In the genomic region with DNA sequence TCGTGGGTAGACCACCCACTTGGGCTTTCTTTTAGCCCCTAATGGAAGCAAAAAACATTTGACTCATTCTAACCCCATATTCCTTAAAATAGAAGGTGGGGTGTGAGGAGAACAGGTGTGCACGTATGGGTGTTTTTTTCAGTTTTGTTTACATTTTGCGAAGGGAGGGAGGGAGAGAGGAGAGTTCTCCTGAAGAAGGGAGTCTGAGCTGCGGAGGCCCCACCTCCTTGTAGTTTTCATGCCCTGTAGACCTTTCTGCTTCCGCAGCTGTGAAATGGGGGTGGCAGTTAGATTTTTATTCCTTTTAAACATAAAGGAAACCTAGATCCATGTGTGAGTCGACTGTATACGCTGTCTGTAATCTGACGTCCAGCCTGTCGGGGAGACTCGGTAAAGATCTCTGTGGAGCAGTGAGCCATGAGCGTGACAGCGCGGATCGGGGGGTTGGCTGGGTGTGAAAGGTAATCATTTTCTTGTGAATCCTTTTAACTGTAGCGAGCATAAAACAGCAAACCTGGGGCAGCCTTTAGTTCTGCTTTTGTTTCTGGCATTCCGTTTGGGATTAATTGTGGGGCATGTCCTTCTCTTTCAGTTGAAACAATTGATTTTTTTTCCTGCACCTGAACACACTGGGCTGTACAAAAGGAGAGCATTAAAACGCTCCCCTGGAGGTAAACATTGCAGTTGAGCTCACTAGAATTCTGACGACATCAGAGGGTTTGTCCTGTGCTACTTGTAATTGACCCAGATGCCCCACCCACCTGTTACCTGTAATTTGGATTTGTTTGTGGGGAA, we compare ENCODE assay signal across 8 cellular contexts. TPM values are rescaled to one million over a fixed set of nuclear protein-coding genes. Genes with fewer than 3 reads are reported as not detected.
DNase-seq lines count a peak whose midpoint lies in the region; ATAC-seq and TF ChIP-seq lines count a peak whose summit lies in the region.

No MANE protein-coding gene starts in this region.

- H3K4me3 ChIP-seq in NB4 (ENCODE audit: low read depth, low read length) (peak overlapping the region; percentile 94), mesenchymal stem cell (ENCODE audit: insufficient read depth in 1 of 2, low read depth in 1 of 2, low read length in 2 of 2) (peak overlapping the region in 1 of 2 experiments; percentile 92)

- H3K27me3 Mint-ChIP-seq in brain: peaks cover 14% of the 10 kb centered on the region

- 58% methylated on average over 18 of the region's 18 CpGs for WGBS in mesenchymal stem cell

- peak overlapping the region; percentile 95 for H3K9ac ChIP-seq in mesenchymal stem cell (ENCODE audit: low read length)

- peak; percentile 66 for DNase-seq in DMS53 (lab: John Stamatoyannopoulos, UW)
- no peak for DNase-seq in NB4 (ENCODE audit: low read depth)
- DNase-seq in mesenchymal stem cell: peak; percentile 21
- DNase-seq in Ammon's horn (ENCODE audit: low spot score): no peak
- DNase-seq in NCI-H446 (lab: John Stamatoyannopoulos, UW): no peak

- TF ChIP-seq CTCF in NB4 (IDR thresholded peaks at IDR 0.05; ENCODE audit: low read depth, low read length) (no peak), brain (conservative IDR thresholded peaks at IDR 0.05) (no peak)

- peaks cover 48% of the 10 kb centered on the region for H3K4me1 Mint-ChIP-seq in brain

- H2BK12ac ChIP-seq in mesenchymal stem cell (ENCODE audit: low read length in 2 of 2): no peak overlapping the region

- H3K9me3 Mint-ChIP-seq in brain: no peaks in the 10 kb centered on the region

- no peak overlapping the region for H3K23ac ChIP-seq in mesenchymal stem cell (ENCODE audit: low read length in 2 of 2)

- no peak overlapping the region for H3K18ac ChIP-seq in mesenchymal stem cell (ENCODE audit: low read depth in 1 of 2, low read length in 2 of 2)

- no peak overlapping the region for H3K14ac ChIP-seq in mesenchymal stem cell (ENCODE audit: low read length in 2 of 2)

- H3K4me1 ChIP-seq in mesenchymal stem cell (ENCODE audit: control insufficient read depth, insufficient read depth, low read depth, low read length): peaks cover 17% of the 10 kb centered on the region

- ATAC-seq in GM21390 (IDR thresholded peaks at IDR 0.05; ENCODE audit: unreplicated experiment) (no peak), GM18520 (IDR thresholded peaks at IDR 0.05; ENCODE audit: unreplicated experiment) (no peak)

- H3K79me1 ChIP-seq in mesenchymal stem cell (replicated peaks; ENCODE audit: low read length, poor library complexity, severe bottlenecking): peaks cover 1% of the 10 kb centered on the region

- H3K27me3 ChIP-seq in mesenchymal stem cell (ENCODE audit: control insufficient read depth in 1 of 2, insufficient read depth in 1 of 2, low read length in 2 of 2): no peaks in the 10 kb centered on the region

- peak overlapping the region; percentile 56 to 91 (median 86) for H3K27ac Mint-ChIP-seq in brain

- H2BK120ac ChIP-seq in mesenchymal stem cell (ENCODE audit: low read depth, low read length): no peak overlapping the region

- no peak overlapping the region for H2BK15ac ChIP-seq in mesenchymal stem cell (ENCODE audit: low read depth, poor library complexity, severe bottlenecking)

- no peak overlapping the region for H2BK5ac ChIP-seq in mesenchymal stem cell (ENCODE audit: low read depth, low read length, poor library complexity, severe bottlenecking)

- H3K4ac ChIP-seq in mesenchymal stem cell (ENCODE audit: low read depth in 1 of 2, low read length in 2 of 2): no peak overlapping the region

- H3K27ac ChIP-seq in mesenchymal stem cell (ENCODE audit: low read length, poor library complexity, severe bottlenecking): no peak overlapping the region

- H3K36me3 ChIP-seq in mesenchymal stem cell (ENCODE audit: control insufficient read depth in 1 of 2, insufficient read depth in 2 of 2, low read depth in 1 of 2, low read length in 2 of 2): peaks cover 16 to 18% of the 10 kb centered on the region in 2 experiments

- peak overlapping the region; percentile 88 to 99 (median 96) for H3K4me3 Mint-ChIP-seq in brain

- no peak overlapping the region for H4K8ac ChIP-seq in mesenchymal stem cell (ENCODE audit: low read length)

- no peaks in the 10 kb centered on the region for H3K9me3 ChIP-seq in mesenchymal stem cell (ENCODE audit: control insufficient read depth, low read length)

- no peak overlapping the region for H4K91ac ChIP-seq in mesenchymal stem cell (ENCODE audit: low read length)

- no peak overlapping the region for H2AK5ac ChIP-seq in mesenchymal stem cell (ENCODE audit: low read length, severe bottlenecking)

- peak overlapping the region; percentile 92 for H3K4me2 ChIP-seq in mesenchymal stem cell (ENCODE audit: low read length, poor library complexity, severe bottlenecking)

- H2AFZ ChIP-seq in mesenchymal stem cell (ENCODE audit: low read depth, low read length): no peak overlapping the region

- H3K36me3 Mint-ChIP-seq in brain: peaks cover 44% of the 10 kb centered on the region

- no peak for TF ChIP-seq POLR2A in NB4 (IDR thresholded peaks at IDR 0.05; ENCODE audit: extremely low read depth, insufficient read length)

RNA-seq across cellular contexts. Expression of gene UPF1, which starts 2.3 kb away (rescaled TPM):
- polyA plus RNA-seq in brain (ENCODE audit: insufficient read depth, low read depth, low replicate concordance): 57.2 TPM
- 16.0 TPM for polyA plus RNA-seq in mesenchymal stem cell (2013, experiment 1 of 2)
- 15.0 TPM for polyA plus RNA-seq in mesenchymal stem cell (2013, experiment 2 of 2)

RNA-seq across cellular contexts. Expression of gene COMP, which starts 42.9 kb away (rescaled TPM):
- polyA plus RNA-seq in brain (ENCODE audit: insufficient read depth, low read depth, low replicate concordance): not detected
- polyA plus RNA-seq in mesenchymal stem cell (2013, experiment 1 of 2): not detected
- polyA plus RNA-seq in mesenchymal stem cell (2013, experiment 2 of 2): not detected

Comparison
In these comparisons a context has a peak if more than half of its experiments do, and no peak if none do; other contexts are left out.
1. DNase-seq: peak in DMS53 (single experiment) and mesenchymal stem cell (single experiment); none in NB4 (single experiment), Ammon's horn (single experiment) and NCI-H446 (0 of 2).